Comparison of ENCODE assay signal across 8 cellular contexts in genomic region chr5:120457839-120458507, GRCh38. TPM values are rescaled to one million over a fixed set of nuclear protein-coding genes. Genes with fewer than 3 reads are reported as not detected.
A peak's percentile ranks its signal among the peaks of the same experiment; 100 is the strongest.
DNase-seq lines count a peak whose midpoint lies in the region; ATAC-seq and TF ChIP-seq lines count a peak whose summit lies in the region.

No MANE protein-coding gene starts in this region.

- intact Hi-C loops in Right ventricle myocardium inferior (cut with DNase I), result loop anchor here (5.0 kb wide), 2 partner anchors 401 to 516 kb away; no protein-coding TSS in a partner anchor

- peak; percentile 88 for ATAC-seq in HG03103 (IDR thresholded peaks at IDR 0.05; ENCODE audit: low read depth, unreplicated experiment)
- ATAC-seq in activated T-helper 17 cell treated with anti-CD3 and anti-CD28 coated beads, Interleukin-2, amount 50 U/mL, for 72 hours (replicated peaks), result peak; percentile 66
- peak; percentile 68 for ATAC-seq in Right ventricle myocardium inferior

- peak in 2 of 5 donors; percentile 26 to 37 for DNase-seq in CD8-positive, alpha-beta memory T cell
- DNase-seq in GM19238 (ENCODE audit: insufficient read length, low spot score) (peak; percentile 13), NCI-H748 treated with DMSO at 0.1 percent for 48 hours (lab: John Stamatoyannopoulos, UW) (peak; percentile 67), Right ventricle myocardium inferior (ENCODE audit: missing footprints) (peak; percentile 91), progenitor cell of endocrine pancreas (ENCODE audit: low spot score, unreplicated experiment) (peak; percentile 43), NCI-H128 (lab: John Stamatoyannopoulos, UW; ENCODE audit: unreplicated experiment) (no peak)

- peaks cover 11 to 12% of the 10 kb centered on the region in 2 donors for H3K27me3 Mint-ChIP-seq in CD8-positive, alpha-beta memory T cell
- H3K27me3 Mint-ChIP-seq in activated T-helper 17 cell treated with anti-CD3 and anti-CD28 coated beads, Interleukin-2, amount 50 U/mL, for 72 hours, result peaks cover 7% of the 10 kb centered on the region
- peaks cover 23% of the 10 kb centered on the region for H3K27me3 Mint-ChIP-seq in progenitor cell of endocrine pancreas

- no peak overlapping the region for H3K27ac ChIP-seq in CD8-positive, alpha-beta memory T cell (ENCODE audit: low read depth, low read length)

- peaks cover 0 to 2% (median 0%) of the 10 kb centered on the region in 5 donors for H3K9me3 Mint-ChIP-seq in CD8-positive, alpha-beta memory T cell
- H3K9me3 Mint-ChIP-seq in activated T-helper 17 cell treated with anti-CD3 and anti-CD28 coated beads, Interleukin-2, amount 50 U/mL, for 72 hours, result no peaks in the 10 kb centered on the region
- no peaks in the 10 kb centered on the region for H3K9me3 Mint-ChIP-seq in progenitor cell of endocrine pancreas (ENCODE audit: low read depth)

- POLR2A ChIA-PET in CD8-positive, alpha-beta memory T cell (lab: Charles Lee), result no interaction called here

- peaks cover 0 to 3% (median 0%) of the 10 kb centered on the region in 3 donors for H3K36me3 Mint-ChIP-seq in CD8-positive, alpha-beta memory T cell
- no peaks in the 10 kb centered on the region for H3K36me3 Mint-ChIP-seq in activated T-helper 17 cell treated with anti-CD3 and anti-CD28 coated beads, Interleukin-2, amount 50 U/mL, for 72 hours (ENCODE audit: low read depth)
- H3K36me3 Mint-ChIP-seq in progenitor cell of endocrine pancreas (ENCODE audit: insufficient read depth), result no peaks in the 10 kb centered on the region

- no peaks in the 10 kb centered on the region for H3K9me3 ChIP-seq in CD8-positive, alpha-beta memory T cell (ENCODE audit: low read length)

- H3K27ac Mint-ChIP-seq in CD8-positive, alpha-beta memory T cell, result peak overlapping the region in 4 of 8 donors; percentile 8 to 83 (median 72)
- H3K27ac Mint-ChIP-seq in activated T-helper 17 cell treated with anti-CD3 and anti-CD28 coated beads, Interleukin-2, amount 50 U/mL, for 72 hours, result no peak overlapping the region
- no peak overlapping the region for H3K27ac Mint-ChIP-seq in progenitor cell of endocrine pancreas

- peak overlapping the region; percentile 36 to 84 (median 78) for H3K4me3 Mint-ChIP-seq in CD8-positive, alpha-beta memory T cell
- H3K4me3 Mint-ChIP-seq in activated T-helper 17 cell treated with anti-CD3 and anti-CD28 coated beads, Interleukin-2, amount 50 U/mL, for 72 hours, result peak overlapping the region; percentile 70
- peak overlapping the region; percentile 48 for H3K4me3 Mint-ChIP-seq in progenitor cell of endocrine pancreas (ENCODE audit: low read depth)

- no peaks in the 10 kb centered on the region for H3K27me3 ChIP-seq in CD8-positive, alpha-beta memory T cell (ENCODE audit: insufficient read depth, low read length, poor library complexity, severe bottlenecking)

- H3K4me1 Mint-ChIP-seq in CD8-positive, alpha-beta memory T cell, result peaks cover 4 to 8% (median 5%) of the 10 kb centered on the region in 3 donors
- H3K4me1 Mint-ChIP-seq in activated T-helper 17 cell treated with anti-CD3 and anti-CD28 coated beads, Interleukin-2, amount 50 U/mL, for 72 hours, result no peaks in the 10 kb centered on the region
- H3K4me1 Mint-ChIP-seq in progenitor cell of endocrine pancreas (ENCODE audit: low read depth), result peaks cover 16% of the 10 kb centered on the region

- TF ChIP-seq CTCF in progenitor cell of endocrine pancreas (IDR thresholded peaks at IDR 0.05; ENCODE audit: unreplicated experiment), result peak; percentile 84

- no peaks in the 10 kb centered on the region for H3K4me1 ChIP-seq in CD8-positive, alpha-beta memory T cell (ENCODE audit: insufficient read depth, low read length)

- H3K36me3 ChIP-seq in CD8-positive, alpha-beta memory T cell (ENCODE audit: insufficient read depth, low read length), result no peaks in the 10 kb centered on the region

- H3K4me3 ChIP-seq in CD8-positive, alpha-beta memory T cell (ENCODE audit: low read length), result no peak overlapping the region

- CTCF ChIA-PET in CD8-positive, alpha-beta memory T cell (lab: Charles Lee), result no interaction called here

RNA-seq across cellular contexts. Expression of gene PRR16, which starts 6.1 kb away (rescaled TPM):
- total RNA-seq in CD8-positive, alpha-beta memory T cell, result not detected
- not detected for polyA plus RNA-seq in CD8-positive, alpha-beta memory T cell
- total RNA-seq in activated T-helper 17 cell treated with anti-CD3 and anti-CD28 coated beads, Interleukin-2, amount 50 U/mL, for 72 hours, result not detected
- total RNA-seq in Right ventricle myocardium inferior (12.7 TPM), progenitor cell of endocrine pancreas (0.22 TPM in 1 of 2 replicates, not detected in the other)

Comparison
In these comparisons a context has a peak if more than half of its experiments do, and no peak if none do; other contexts are left out.
1. RNA of gene PRR16, which starts 6.1 kb away (total RNA-seq): 12.7 TPM in Right ventricle myocardium inferior (single experiment); not detected in CD8-positive, alpha-beta memory T cell, not detected in activated T-helper 17 cell treated with anti-CD3 and anti-CD28 coated beads, Interleukin-2, amount 50 U/mL, for 72 hours and 0.22 TPM in progenitor cell of endocrine pancreas; every median in the first group is over 10 times any median in the second.
2. Peak in every context shown above with its lines, with median percentiles within 50 percentile points of each other: H3K4me3 Mint-ChIP-seq and ATAC-seq.